In the genomic region with DNA sequence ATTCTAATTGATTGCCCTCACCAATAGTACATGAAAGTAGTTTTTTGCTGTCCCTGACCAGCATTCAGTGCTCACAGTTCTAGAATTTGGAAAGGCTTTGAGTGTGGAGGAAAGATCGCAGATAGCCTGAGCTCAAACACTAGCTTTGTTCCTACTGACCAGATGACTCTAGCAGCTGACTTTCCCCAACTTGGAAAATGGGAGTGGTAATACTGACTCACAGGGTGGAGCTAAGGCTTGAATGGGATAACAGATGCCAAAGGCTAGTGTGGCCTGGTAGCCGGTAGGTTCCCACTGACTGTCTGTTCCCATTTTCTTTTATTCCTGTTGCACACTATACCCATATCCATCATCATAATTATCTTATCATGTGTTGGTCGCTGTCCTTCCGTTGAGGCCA, we compare ENCODE assay signal across 10 cellular contexts. TPM values are rescaled to one million over a fixed set of nuclear protein-coding genes. Genes with fewer than 3 reads are reported as not detected.
DNase-seq lines count a peak whose midpoint lies in the region; ATAC-seq and TF ChIP-seq lines count a peak whose summit lies in the region.
"Had no signal": no experiment of that assay in that cellular context is flagged by ENCODE, and none has a peak within 500 bp of the region (broad histone marks: within the 10 kb centered on the region; RNA-seq: fewer than 3 reads in every experiment).

No MANE protein-coding gene starts in this region.

- H3K9me3 Mint-ChIP-seq in MCF 10A (ENCODE audit: unreplicated experiment) (no peaks in the 10 kb centered on the region), chondrocyte (ENCODE audit: low read depth) (no peaks in the 10 kb centered on the region)

- no TSS peak for BruUV-seq in MCF 10A (replicated peaks; lab: Mats Ljungman, UMichigan)

- H3K36me3 Mint-ChIP-seq in MCF 10A (ENCODE audit: insufficient read depth, unreplicated experiment) (peaks cover 9% of the 10 kb centered on the region), chondrocyte (ENCODE audit: low read depth) (peaks cover 3% of the 10 kb centered on the region)

- no peaks in the 10 kb centered on the region for H3K27me3 ChIP-seq in breast epithelium
- no peaks in the 10 kb centered on the region for H3K27me3 ChIP-seq in lower lobe of right lung (ENCODE audit: low read depth)

- DNase-seq in MCF 10A (ENCODE audit: unreplicated experiment), result peak; percentile 73
- no peak for DNase-seq in breast epithelium (ENCODE audit: low spot score in 2 of 2)
- no peak for DNase-seq in chondrocyte (ENCODE audit: low spot score)
- peak; percentile 65 for DNase-seq in islet precursor cell
- peak in 41 of 49 donors; percentile 4 to 89 (median 46) for DNase-seq in substantia nigra (lab: John Stamatoyannopoulos, UW)
- DNase-seq in lower lobe of right lung, result no peak
- DNase-seq in activated effector memory CD4-positive, alpha-beta T cell treated with anti-CD3 and anti-CD28 coated beads, Interleukin-2, amount 50 U/mL, for 16 hours, result no peak
- DNase-seq in NCI-H2081 treated with DMSO at 0.1 percent for 48 hours (lab: John Stamatoyannopoulos, UW), result no peak
- DNase-seq: activated CD4-positive, alpha-beta T cell treated with anti-CD3 and anti-CD28 coated beads, Interleukin-2, amount 50 U/mL, for 4 hours; NCI-H1694 treated with DMSO at 0.1 percent for 48 hours had no signal

- no peaks in the 10 kb centered on the region for H3K36me3 ChIP-seq in breast epithelium
- H3K36me3 ChIP-seq in lower lobe of right lung, result peaks cover 12% of the 10 kb centered on the region

- H3K4me3 ChIP-seq in breast epithelium (no peak overlapping the region), lower lobe of right lung (no peak overlapping the region)

- H3K4me1 Mint-ChIP-seq in MCF 10A (ENCODE audit: insufficient read depth, unreplicated experiment) (peaks cover 9% of the 10 kb centered on the region), chondrocyte (ENCODE audit: low read depth) (peaks cover 6% of the 10 kb centered on the region)

- H3K27me3 Mint-ChIP-seq in MCF 10A (ENCODE audit: insufficient read depth, unreplicated experiment) (no peaks in the 10 kb centered on the region), chondrocyte (ENCODE audit: low read depth) (no peaks in the 10 kb centered on the region)

- H3K9me3 ChIP-seq in breast epithelium, result no peaks in the 10 kb centered on the region
- H3K9me3 ChIP-seq in lower lobe of right lung, result no peaks in the 10 kb centered on the region

- CTCF ChIA-PET in MCF 10A (lab: Yijun Ruan, JAX), result interaction anchor here (0.6 to 1.5 kb wide), 2 partner anchors 13 to 21 kb away, joined by 3 to 4 read pairs; no protein-coding TSS in a partner anchor

- no peak overlapping the region for H3K4me3 Mint-ChIP-seq in MCF 10A (ENCODE audit: unreplicated experiment)
- H3K4me3 Mint-ChIP-seq in chondrocyte (ENCODE audit: unreplicated experiment), result no peak overlapping the region

- intact Hi-C loops in MCF 10A (cut with micrococcal nuclease) (no loop called here), breast epithelium (cut with DNase I; ENCODE audit: low total_unique reads) (no loop called here), lower lobe of right lung (cut with DNase I) (no loop called here)

- ATAC-seq in lower lobe of right lung, result no peak

- H3K27ac Mint-ChIP-seq in MCF 10A (ENCODE audit: low read depth, unreplicated experiment), result peak overlapping the region; percentile 44
- H3K27ac Mint-ChIP-seq in chondrocyte (ENCODE audit: unreplicated experiment), result peak overlapping the region; percentile 20

- TF ChIP-seq CTCF in MCF 10A (IDR thresholded peaks at IDR 0.05; ENCODE audit: unreplicated experiment) (no peak), breast epithelium (IDR thresholded peaks at IDR 0.05) (no peak), chondrocyte (IDR thresholded peaks at IDR 0.05) (no peak), lower lobe of right lung (IDR thresholded peaks at IDR 0.05) (no peak)

- no peak for TF ChIP-seq POLR2A in breast epithelium (IDR thresholded peaks at IDR 0.05)

- POLR2A ChIA-PET in MCF 10A (lab: Yijun Ruan, JAX), result interaction anchor here (0.7 to 1.4 kb wide), 10 partner anchors 10 to 190 kb away, joined by 3 to 16 read pairs (median 4); a partner anchor contains a TSS

- peaks cover 4 to 11% of the 10 kb centered on the region in 2 donors for H3K4me1 ChIP-seq in breast epithelium
- H3K4me1 ChIP-seq in lower lobe of right lung, result peaks cover 23% of the 10 kb centered on the region

- H3K27ac ChIP-seq in breast epithelium, result no peak overlapping the region
- H3K27ac ChIP-seq in substantia nigra (ENCODE audit: low read depth, low read length, poor library complexity, severe bottlenecking), result peak overlapping the region; percentile 83
- H3K27ac ChIP-seq in lower lobe of right lung, result no peak overlapping the region

RNA-seq across cellular contexts. Expression of a gene that starts 3.7 kb away (rescaled TPM):
- 3.8 and 4.7 TPM in 2 replicates for total RNA-seq in MCF 10A (2022)
- total RNA-seq in breast epithelium, result 1 to 10 TPM; 2.6 to 3.8 (median 3.6) TPM
- 2.8 to 3.2 TPM (median 3.0 TPM) in 3 replicates for total RNA-seq in chondrocyte
- 3.6 TPM for total RNA-seq in lower lobe of right lung

RNA-seq across cellular contexts. Expression of a gene that starts 22.8 kb away (rescaled TPM):
- total RNA-seq in MCF 10A (2022) (6.4 and 7.0 TPM in 2 replicates), breast epithelium (10 to 100 TPM; 40.6 to 42.7 (median 42.6) TPM), chondrocyte (49.7 to 53.8 TPM (median 50.2 TPM) in 3 replicates), lower lobe of right lung (14.0 TPM)

RNA-seq across cellular contexts. Expression of a gene that starts 25.3 kb away (rescaled TPM):
- 63.1 and 64.6 TPM in 2 replicates for total RNA-seq in MCF 10A (2022)
- 10 to 100 TPM; 44.3 to 72.7 (median 60.0) TPM for total RNA-seq in breast epithelium
- total RNA-seq in chondrocyte, result 25.3 to 29.4 TPM (median 26.0 TPM) in 3 replicates
- total RNA-seq in lower lobe of right lung, result 31.6 TPM

RNA-seq across cellular contexts. Expression of a gene that starts 32.1 kb away (rescaled TPM):
- total RNA-seq in MCF 10A (2022) (3.2 and 3.9 TPM in 2 replicates), breast epithelium (1 to 10 TPM in 2 of 3 donors, under 1 TPM in 1; 0.80 to 5.3 (median 3.6) TPM), chondrocyte (0.65 to 0.69 TPM (median 0.68 TPM) in 3 replicates), lower lobe of right lung (2.5 TPM)

RNA-seq across cellular contexts. Expression of a gene that starts 50.4 kb away (rescaled TPM):
- total RNA-seq in MCF 10A (2022) (1.5 and 1.7 TPM in 2 replicates), breast epithelium (1 to 10 TPM; 1.3 to 6.6 (median 2.3) TPM), chondrocyte (2.0 to 3.5 TPM (median 2.5 TPM) in 3 replicates), lower lobe of right lung (1.2 TPM)

Comparison
In these comparisons a context has a peak if more than half of its experiments do, and no peak if none do; other contexts are left out.
1. DNase-seq: peak in MCF 10A (single experiment), islet precursor cell (single experiment) and substantia nigra (41 of 49); none in breast epithelium (0 of 2), chondrocyte (single experiment), lower lobe of right lung (single experiment), activated effector memory CD4-positive, alpha-beta T cell treated with anti-CD3 and anti-CD28 coated beads, Interleukin-2, amount 50 U/mL, for 16 hours (single experiment) and NCI-H2081 treated with DMSO at 0.1 percent for 48 hours (single experiment).